8 cellular contexts compared by ENCODE assay signal in the genomic region with DNA sequence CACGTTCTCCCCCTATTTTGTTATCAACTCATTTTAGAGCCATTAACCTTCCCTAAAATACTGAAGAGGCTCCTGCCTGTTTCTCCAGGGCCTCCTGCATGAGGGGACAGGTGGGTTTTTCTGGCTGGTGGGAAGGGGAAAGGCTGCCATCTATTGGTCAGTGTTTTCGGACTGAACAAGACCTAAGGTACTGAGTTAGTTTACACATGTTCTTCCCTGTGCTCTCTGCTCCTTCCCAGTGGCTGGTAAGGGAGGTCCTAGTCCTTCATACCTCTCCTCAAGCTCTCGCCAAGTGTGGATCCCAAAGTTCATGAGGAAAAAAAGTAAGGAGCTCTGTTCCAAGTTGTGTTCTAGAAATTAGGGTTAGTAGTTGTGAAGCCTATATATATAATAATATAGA.
A peak's percentile ranks its signal among the peaks of the same experiment; 100 is the strongest.
DNase-seq lines count a peak whose midpoint lies in the region; ATAC-seq, FAIRE-seq and TF ChIP-seq lines count a peak whose summit lies in the region.

No MANE protein-coding gene starts in this region.

- TF ChIP-seq POLR2A in upper lobe of left lung (IDR thresholded peaks at IDR 0.05): no peak

- H3K9me2 ChIP-seq in PC-9 (ENCODE audit: insufficient read depth): no peaks in the 10 kb centered on the region

- H3K36me3 ChIP-seq in PC-9 (ENCODE audit: low read depth) (no peaks in the 10 kb centered on the region), kidney (ENCODE audit: control insufficient read depth in 1 of 2, insufficient read depth in 2 of 2, low read length in 2 of 2) (no peaks in the 10 kb centered on the region), upper lobe of left lung (no peaks in the 10 kb centered on the region)

- no peak for TF ChIP-seq EP300 in upper lobe of left lung (IDR thresholded peaks at IDR 0.05)

- FAIRE-seq in kidney (lab: Jason Lieb, UNC): no peak

- 22 to 28% methylated on average over 3 of the region's 3 CpGs for WGBS in upper lobe of left lung, 2 donors

- in situ Hi-C loops in KBM-7 (cut with MboI; ENCODE audit: low pct_unique_long_range_greater_than_20kb, low sequenced_read_pairs): no loop called here

- H3K27me3 Mint-ChIP-seq in T-helper 2 cell treated with Interferon-gamma antibody and Interleukin-4, amounts not matched to agents 5 μg/mL and 100 μg/mL, for 36 hours (ENCODE audit: low read depth): no peaks in the 10 kb centered on the region

- DNase-seq in Daoy (ENCODE audit: low read depth) (peak; percentile 41), KBM-7 (peak; percentile 41), PC-9 (peak in 1 of 2 experiments; percentile 19), kidney (no peak), upper lobe of left lung (no peak)
- no peak for DNase-seq in activated naive CD4-positive, alpha-beta T cell (lab: John Stamatoyannopoulos, UW)
- no peak for DNase-seq in T-helper 2 cell treated with Interferon-gamma antibody and Interleukin-4, amounts not matched to agents 5 μg/mL and 100 μg/mL, for 36 hours (ENCODE audit: low spot score)
- no peak for DNase-seq in activated CD8-positive, alpha-beta memory T cell treated with anti-CD3 and anti-CD28 coated beads for 24 hours

- H3K27ac ChIP-seq in PC-9 (no peak overlapping the region), kidney (ENCODE audit: low read depth in 2 of 2, low read length in 2 of 2) (no peak overlapping the region), upper lobe of left lung (no peak overlapping the region)

- no peaks in the 10 kb centered on the region for H4K20me1 ChIP-seq in PC-9 (ENCODE audit: insufficient read depth)

- no peaks in the 10 kb centered on the region for H3K27me3 ChIP-seq in PC-9 (ENCODE audit: insufficient read depth, low read depth)
- no peaks in the 10 kb centered on the region for H3K27me3 ChIP-seq in upper lobe of left lung

- H3K9me3 ChIP-seq in PC-9 (ENCODE audit: insufficient read depth, low read depth) (no peaks in the 10 kb centered on the region; the same call in 1 of the 2 replicates), kidney (ENCODE audit: control insufficient read depth in 1 of 2, low read length in 2 of 2) (no peaks in the 10 kb centered on the region), upper lobe of left lung (no peaks in the 10 kb centered on the region)

- H3K79me2 ChIP-seq in PC-9 (ENCODE audit: low read depth): no peaks in the 10 kb centered on the region

- H3K36me3 Mint-ChIP-seq in T-helper 2 cell treated with Interferon-gamma antibody and Interleukin-4, amounts not matched to agents 5 μg/mL and 100 μg/mL, for 36 hours (ENCODE audit: low read depth): no peaks in the 10 kb centered on the region

- TF ChIP-seq CTCF in PC-9 (conservative IDR thresholded peaks at IDR 0.05): peak; percentile 60
- peak; percentile 4 for TF ChIP-seq CTCF in kidney (IDR thresholded peaks at IDR 0.05; ENCODE audit: borderline replicate concordance, extremely low read depth, insufficient read depth)
- TF ChIP-seq CTCF in upper lobe of left lung (IDR thresholded peaks at IDR 0.05): no peak

- CTCF ChIA-PET in PC-9 (lab: Charles Lee): no interaction called here

- no peak for ATAC-seq in upper lobe of left lung (ENCODE audit: low FRiP score in 2 of 2)

- POLR2A ChIA-PET in PC-9 (lab: Charles Lee; ENCODE audit: unreplicated experiment): no interaction called here

- H3K9me3 Mint-ChIP-seq in T-helper 2 cell treated with Interferon-gamma antibody and Interleukin-4, amounts not matched to agents 5 μg/mL and 100 μg/mL, for 36 hours: peaks cover 17% of the 10 kb centered on the region

- no peak overlapping the region for H3K4me3 Mint-ChIP-seq in T-helper 2 cell treated with Interferon-gamma antibody and Interleukin-4, amounts not matched to agents 5 μg/mL and 100 μg/mL, for 36 hours

- intact Hi-C loops in PC-9 (cut with micrococcal nuclease; ENCODE audit: unreplicated experiment) (no loop called here), kidney (cut with DNase I) (no loop called here)

- H3K4me1 ChIP-seq in PC-9 (replicated peaks; ENCODE audit: insufficient read depth) (no peaks in the 10 kb centered on the region), kidney (ENCODE audit: control insufficient read depth in 1 of 2, insufficient read depth in 1 of 2, low read depth in 1 of 2, low read length in 2 of 2) (no peaks in the 10 kb centered on the region), upper lobe of left lung (no peaks in the 10 kb centered on the region)

- no peaks in the 10 kb centered on the region for H3F3A ChIP-seq in PC-9 (ENCODE audit: insufficient read depth, low read depth)

- no TSS peak for BruUV-seq in PC-9 (replicated peaks; lab: Mats Ljungman, UMichigan)

- H2AFZ ChIP-seq in PC-9: no peak overlapping the region

- H3K27ac Mint-ChIP-seq in T-helper 2 cell treated with Interferon-gamma antibody and Interleukin-4, amounts not matched to agents 5 μg/mL and 100 μg/mL, for 36 hours: no peak overlapping the region

- H3K4me1 Mint-ChIP-seq in T-helper 2 cell treated with Interferon-gamma antibody and Interleukin-4, amounts not matched to agents 5 μg/mL and 100 μg/mL, for 36 hours (ENCODE audit: low read depth): no peaks in the 10 kb centered on the region

- no peak overlapping the region for H3K9ac ChIP-seq in kidney (ENCODE audit: low read length in 2 of 2)

- no peak overlapping the region for H3K4me2 ChIP-seq in PC-9

- H3K4me3 ChIP-seq in PC-9 (no peak overlapping the region), kidney (ENCODE audit: low read length in 2 of 2) (no peak overlapping the region), upper lobe of left lung (no peak overlapping the region)

Comparison
In these comparisons a context has a peak if more than half of its experiments do, and no peak if none do; other contexts are left out.
1. DNase-seq: peak in Daoy (single experiment) and KBM-7 (single experiment); none in kidney (single experiment), upper lobe of left lung (0 of 2), activated naive CD4-positive, alpha-beta T cell (0 of 4), T-helper 2 cell treated with Interferon-gamma antibody and Interleukin-4, amounts not matched to agents 5 μg/mL and 100 μg/mL, for 36 hours (single experiment) and activated CD8-positive, alpha-beta memory T cell treated with anti-CD3 and anti-CD28 coated beads for 24 hours (single experiment).
2. CTCF ChIP-seq: peak in PC-9 (single experiment) and kidney (single experiment); none in upper lobe of left lung (0 of 6).